Comparison of ENCODE assay signal across 19 cellular contexts in genomic region chr2:41873102-41873501, GRCh38.
DNase-seq lines count a peak whose midpoint lies in the region; ATAC-seq, FAIRE-seq and TF ChIP-seq lines count a peak whose summit lies in the region.
"Had no signal": no experiment of that assay in that cellular context is flagged by ENCODE, and none has a peak within 500 bp of the region (broad histone marks: within the 10 kb centered on the region; RNA-seq: fewer than 3 reads in every experiment).

No MANE protein-coding gene starts in this region.

- H3K36me3 Mint-ChIP-seq in nephron (ENCODE audit: low read depth) = no peaks in the 10 kb centered on the region

- no peak for ATAC-seq in esophagus mucosa
- ATAC-seq: GM12878, heart right ventricle, left cardiac atrium had no signal

- H3K27me3 ChIP-seq in ascending aorta = no peaks in the 10 kb centered on the region
- H3K27me3 ChIP-seq: heart right ventricle had no signal

- peaks cover 10% of the 10 kb centered on the region for H3K27me3 Mint-ChIP-seq in nephron (ENCODE audit: low read depth)

- intact Hi-C loops in ascending aorta (cut with DNase I) = loop anchor here (5.0 kb wide), 2 partner anchors 54 to 94 kb away; no protein-coding TSS in a partner anchor

- peak overlapping the region; percentile 89 to 99 (median 98) for H3K27ac Mint-ChIP-seq in nephron
- H3K27ac Mint-ChIP-seq: B cell had no signal

- no peaks in the 10 kb centered on the region for H3K9me3 Mint-ChIP-seq in nephron

- H3K4me1 ChIP-seq in ascending aorta = peaks cover 4 to 17% of the 10 kb centered on the region in 2 donors

- peaks cover 74% of the 10 kb centered on the region for H3K4me1 Mint-ChIP-seq in nephron
- H3K4me1 Mint-ChIP-seq: B cell had no signal

- peak overlapping the region in 2 of 3 experiments; percentile 38 to 50 for H3K4me3 Mint-ChIP-seq in nephron
- H3K4me3 Mint-ChIP-seq: B cell had no signal

- peak; percentile 9 for DNase-seq in DMS 273 (lab: John Stamatoyannopoulos, UW; ENCODE audit: unreplicated experiment)
- no peak for DNase-seq in DMS 273 treated with DMSO at 0.1 percent for 48 hours (lab: John Stamatoyannopoulos, UW)
- DNase-seq in NCI-H187 treated with DMSO at 0.1 percent for 48 hours (lab: John Stamatoyannopoulos, UW) = peak; percentile 89
- no peak for DNase-seq in ascending aorta (ENCODE audit: low spot score in 2 of 2)
- DNase-seq in amniotic stem cell (lab: John Stamatoyannopoulos, UW) = no peak
- DNase-seq: activated naive CD4-positive, alpha-beta T cell treated with anti-CD3 and anti-CD28 coated beads, Interleukin-2, amount 50 U/mL, for 16 hours; heart right ventricle; left cardiac atrium; mammary epithelial cell; NCI-H1105 treated with DMSO at 0.1 percent for 48 hours; small intestine; stimulated activated CD4-positive, alpha-beta T cell treated with anti-CD3 and anti-CD28 coated beads, Interleukin-1b, Interleukin-23, amount 100 ng/mL, for 48 hours; substantia nigra had no signal

- no peaks in the 10 kb centered on the region for H3K9me3 ChIP-seq in ascending aorta
- H3K9me3 ChIP-seq: heart right ventricle had no signal

- peak; percentile 7 for FAIRE-seq in TTC549 (lab: Jason Lieb, UNC)
- FAIRE-seq: GM12878, small intestine had no signal

- H3K36me3 ChIP-seq in ascending aorta = no peaks in the 10 kb centered on the region
- H3K36me3 ChIP-seq: heart right ventricle had no signal

- no peak overlapping the region for H3K4me3 ChIP-seq in ascending aorta
- H3K4me3 ChIP-seq: GM12878, heart right ventricle had no signal

- no peak for TF ChIP-seq CTCF in nephron (IDR thresholded peaks at IDR 0.05; ENCODE audit: unreplicated experiment in 3 of 3)
- TF ChIP-seq CTCF in ascending aorta (IDR thresholded peaks at IDR 0.05) = no peak

- no peak overlapping the region for H3K27ac ChIP-seq in ascending aorta
- H3K27ac ChIP-seq: 22Rv1, heart right ventricle had no signal

Comparison
In these comparisons a context has a peak if more than half of its experiments do, and no peak if none do; other contexts are left out.
1. DNase-seq: peak in DMS 273 (single experiment) and NCI-H187 treated with DMSO at 0.1 percent for 48 hours (single experiment); none in DMS 273 treated with DMSO at 0.1 percent for 48 hours (single experiment), ascending aorta (0 of 2) and amniotic stem cell (single experiment).